In genomic region chr6:2900221-2900807, GRCh38 we compare ENCODE assay signal across 12 cellular contexts. TPM values are rescaled to one million over a fixed set of nuclear protein-coding genes. Genes with fewer than 3 reads are reported as not detected.
DNase-seq lines count a peak whose midpoint lies in the region; ATAC-seq, FAIRE-seq and TF ChIP-seq lines count a peak whose summit lies in the region.
"Had no signal": no experiment of that assay in that cellular context is flagged by ENCODE, and none has a peak within 500 bp of the region (broad histone marks: within the 10 kb centered on the region; RNA-seq: fewer than 3 reads in every experiment).

No MANE protein-coding gene starts in this region.

- no peaks in the 10 kb centered on the region for H3K9me3 ChIP-seq in Peyer's patch
- no peaks in the 10 kb centered on the region for H3K9me3 ChIP-seq in H1 (ENCODE audit: insufficient read depth in 2 of 2, low read depth in 1 of 2, low read length in 1 of 2)
- H3K9me3 ChIP-seq in spleen = no peaks in the 10 kb centered on the region

- 87% methylated on average over 15 of the region's 15 CpGs; no CpG with 5 or more reads in 1 of the 2 experiments for WGBS in H1 (ENCODE audit: extremely low coverage in 1 of 2, insufficient coverage in 1 of 2, insufficient read length in 1 of 2, insufficient replicate concordance in 2 of 2, low coverage in 1 of 2, low lambda C conversion rate in 2 of 2, missing lambda C conversion rate in 1 of 2), 2 experiments
- 71 to 82% (median 74%) methylated on average over 15 of the region's 15 CpGs for WGBS in spleen, 5 donors

- H2BK20ac ChIP-seq in H1 (ENCODE audit: low read length) = no peak overlapping the region

- no peak for DNase-seq in Peyer's patch
- DNase-seq in H1 (ENCODE audit: low read depth in 1 of 2, low spot score in 2 of 2) = no peak
- no peak for DNase-seq in spleen
- DNase-seq in RCC 7860 (ENCODE audit: low spot score) = no peak
- DNase-seq in sciatic nerve (ENCODE audit: low spot score) = no peak
- DNase-seq: DMS 273 treated with DMSO at 0.1 percent for 48 hours, GOT3, NCI-H524 had no signal

- H3K27ac ChIP-seq in Peyer's patch (peak overlapping the region in 1 of 4 donors; percentile 98), H1 (ENCODE audit: low read depth, low read length) (no peak overlapping the region), spleen (peak overlapping the region in 7 of 8 donors; percentile 21 to 98 (median 92))

- no peaks in the 10 kb centered on the region for H4K20me1 ChIP-seq in H1 (replicated peaks in 1 of 2; ENCODE audit: control insufficient read depth in 1 of 2, insufficient read depth in 2 of 2, low read length in 2 of 2)

- H3K27me3 ChIP-seq in Peyer's patch = no peaks in the 10 kb centered on the region
- peaks cover 0 to 2% (median 0%) of the 10 kb centered on the region in 4 experiments; a peak in 2 of 7 replicates for H3K27me3 ChIP-seq in H1 (replicated peaks in 1 of 4; ENCODE audit: control insufficient read depth in 3 of 4, extremely low read depth in 1 of 4, insufficient read depth in 3 of 4, low read length in 3 of 4)
- H3K27me3 ChIP-seq in spleen (replicated peaks in 1 of 7) = no peaks in the 10 kb centered on the region

- H2AK5ac ChIP-seq in H1 (ENCODE audit: low read depth, low read length) = no peak overlapping the region

- H3K4me3 ChIP-seq in Peyer's patch (peak overlapping the region in 3 of 4 donors; percentile 25 to 89 (median 67)), H1 (ENCODE audit: extremely low read depth in 1 of 4, insufficient read depth in 2 of 4, low read depth in 3 of 4, low read length in 4 of 4) (peak overlapping the region in 2 of 4 experiments; percentile 72 to 80; a peak in 2 of 8 replicates), spleen (peak overlapping the region in 6 of 8 donors; percentile 2 to 94 (median 66))

- FAIRE-seq in H1 (lab: Jason Lieb, UNC) = no peak
- FAIRE-seq in RCC 7860 (lab: Jason Lieb, UNC) = no peak

- no peak for TF ChIP-seq RAD21 in H1 (IDR thresholded peaks at IDR 0.05 in 1 of 2, conservative IDR thresholded peaks at IDR 0.05 in 1 of 2; ENCODE audit: low read depth in 2 of 2, low read length in 2 of 2)

- H2BK5ac ChIP-seq in H1 (ENCODE audit: low read depth, low read length) = no peak overlapping the region

- H4K91ac ChIP-seq in H1 (replicated peaks; ENCODE audit: insufficient read length, low read length) = no peak overlapping the region

- H3K79me2 ChIP-seq in H1 (ENCODE audit: control insufficient read depth in 1 of 2, insufficient read depth in 2 of 2, low read length in 2 of 2) = peaks cover 0 to 28% of the 10 kb centered on the region in 2 experiments; a peak in 2 of 4 replicates

- H2BK120ac ChIP-seq in H1 (replicated peaks; ENCODE audit: low read depth, low read length) = no peak overlapping the region

- no peak overlapping the region for H3K23ac ChIP-seq in H1 (ENCODE audit: insufficient read length)

- no peak overlapping the region; a peak in 1 of 7 replicates for H3K9ac ChIP-seq in H1 (replicated peaks in 1 of 4; ENCODE audit: extremely low read depth in 1 of 4, low read depth in 3 of 4, low read length in 3 of 4)

- H3K36me3 ChIP-seq in Peyer's patch = peaks cover 0 to 17% (median 0%) of the 10 kb centered on the region in 3 donors
- peaks cover 8 to 61% (median 19%) of the 10 kb centered on the region in 4 experiments; a peak in 7 of 8 replicates for H3K36me3 ChIP-seq in H1 (ENCODE audit: control insufficient read depth in 2 of 4, insufficient read depth in 4 of 4, low read length in 3 of 4)
- peaks cover 0 to 55% (median 34%) of the 10 kb centered on the region in 6 donors for H3K36me3 ChIP-seq in spleen

- no peak overlapping the region for H4K5ac ChIP-seq in H1 (ENCODE audit: insufficient read length, low read depth, low read length)

- H2BK15ac ChIP-seq in H1 (ENCODE audit: low read length) = no peak overlapping the region

- H3K18ac ChIP-seq in H1 (ENCODE audit: extremely low read depth, low read length) = no peak overlapping the region

- no peak for TF ChIP-seq CTCF in Peyer's patch (IDR thresholded peaks at IDR 0.05)
- TF ChIP-seq CTCF in H1 (IDR thresholded peaks at IDR 0.05; ENCODE audit: control extremely low read depth in 1 of 3, insufficient read depth in 1 of 3, low read depth in 1 of 3, low read length in 3 of 3) = no peak
- TF ChIP-seq CTCF in spleen (IDR thresholded peaks at IDR 0.05 in 8 of 11, conservative IDR thresholded peaks at IDR 0.05 in 3 of 11) = no peak

- H3K4me2 ChIP-seq in H1 (ENCODE audit: insufficient read depth in 1 of 2, low read depth in 2 of 2, low read length in 2 of 2) = peak overlapping the region; percentile 3 to 92; a peak in 2 of 4 replicates

- H3K56ac ChIP-seq in H1 (replicated peaks; ENCODE audit: insufficient read length, low read depth, low read length) = no peak overlapping the region

- no peak for ATAC-seq in HG02938 (IDR thresholded peaks at IDR 0.05; ENCODE audit: unreplicated experiment)
- no peak for ATAC-seq in GM21786 (IDR thresholded peaks at IDR 0.05; ENCODE audit: unreplicated experiment)
- no peak for ATAC-seq in sciatic nerve

- H2AFZ ChIP-seq in H1 (ENCODE audit: low read length) = no peak overlapping the region

- no peak overlapping the region for H3K4ac ChIP-seq in H1 (replicated peaks; ENCODE audit: insufficient read length, low read depth, low read length)

- peaks cover 8% of the 10 kb centered on the region; the same call in 1 of the 2 replicates for H3K23me2 ChIP-seq in H1 (ENCODE audit: low read depth, low read length)

- no peak overlapping the region for H2BK12ac ChIP-seq in H1 (ENCODE audit: low read depth, low read length)

- POLR2A ChIA-PET in H1 (lab: Charles Lee; ENCODE audit: partially characterized antibody) = interaction anchor here (0.9 to 1.9 kb wide), 4 partner anchors 9 to 59 kb away, joined by 3 to 6 read pairs (median 4); no protein-coding TSS in a partner anchor

- peaks cover 5% of the 10 kb centered on the region; the same call in 1 of the 2 replicates for H3K79me1 ChIP-seq in H1 (ENCODE audit: low read depth, low read length)

- CTCF ChIA-PET in H1 (lab: Charles Lee; ENCODE audit: partially characterized antibody) = interaction anchor here (0.8 to 4.6 kb wide), 14 partner anchors 11 to 162 kb away, joined by 3 to 32 read pairs (median 4); no protein-coding TSS in a partner anchor

- H3K4me1 ChIP-seq in Peyer's patch = peaks cover 0 to 8% (median 6%) of the 10 kb centered on the region in 4 donors
- H3K4me1 ChIP-seq in H1 (replicated peaks in 1 of 4; ENCODE audit: control insufficient read depth in 3 of 4, insufficient read depth in 4 of 4, low read length in 3 of 4) = peaks cover 0 to 23% (median 4%) of the 10 kb centered on the region in 4 experiments; a peak in 5 of 7 replicates
- peaks cover 29 to 89% (median 54%) of the 10 kb centered on the region in 6 donors for H3K4me1 ChIP-seq in spleen

- TF ChIP-seq POLR2A in GM15510 (IDR thresholded peaks at IDR 0.05; ENCODE audit: borderline replicate concordance, extremely low read depth, insufficient read length) (peak; percentile 12), Peyer's patch (IDR thresholded peaks at IDR 0.05) (no peak), H1 (IDR thresholded peaks at IDR 0.05; ENCODE audit: control extremely low read depth in 1 of 2, low read depth in 2 of 2, low read length in 2 of 2) (no peak), spleen (IDR thresholded peaks at IDR 0.05) (no peak)

- no peak overlapping the region for H3K14ac ChIP-seq in H1 (ENCODE audit: insufficient read length)

- intact Hi-C loops in spleen (cut with DNase I; ENCODE audit: low total_unique reads) = no loop called here
- intact Hi-C loops in sciatic nerve (cut with DNase I) = no loop called here

- H4K8ac ChIP-seq in H1 (ENCODE audit: extremely low read depth, insufficient read depth, low read length) = no peak overlapping the region

- TF ChIP-seq EP300 in H1 (IDR thresholded peaks at IDR 0.05; ENCODE audit: borderline replicate concordance in 1 of 2, low read depth in 2 of 2, low read length in 2 of 2) = no peak

TF ChIP-seq in H1, 55 proteins besides CTCF, POLR2A, EP300 and RAD21 (continues in another document):
- TF ChIP-seq HDAC6 (IDR thresholded peaks at IDR 0.05; ENCODE audit: low read depth, low read length) (no peak), TEAD4 (IDR thresholded peaks at IDR 0.05; ENCODE audit: low read depth, low read length) (no peak), TCF12 (IDR thresholded peaks at IDR 0.05; ENCODE audit: low read depth, low read length) (no peak), SP4 (IDR thresholded peaks at IDR 0.05; ENCODE audit: low read length) (no peak), CEBPB (IDR thresholded peaks at IDR 0.05; ENCODE audit: low read depth, low read length) (no peak), YY1 (IDR thresholded peaks at IDR 0.05; ENCODE audit: low read depth, low read length) (no peak), SIRT6 (IDR thresholded peaks at IDR 0.05; ENCODE audit: low read length) (no peak), CTBP2 (IDR thresholded peaks at IDR 0.05; ENCODE audit: borderline replicate concordance, insufficient read depth, insufficient read length, low read length) (no peak)

RNA-seq across cellular contexts. Expression of gene SERPINB9, which starts 2.8 kb away (rescaled TPM):
- total RNA-seq in Peyer's patch = 10 to 100 TPM in 1 of 4 donors, 1 to 10 TPM in 3; 2.9 to 13.2 (median 4.0) TPM
- total RNA-seq in H1 (2021; fragmentation: NEBNext Ultra II Directional; extraction: Animal tissue kit (Norgen Biotek cat#: 25700)) = 63.5 and 66.8 TPM in 2 replicates
- polyA plus RNA-seq in H1 (2011; rRNA removed) = 53.5 and 93.8 TPM in 2 replicates
- 58.9 TPM for polyA plus RNA-seq in H1 (2011; cell fraction: cytosol; rRNA removed)
- 23.5 TPM for polyA plus RNA-seq in H1 (2011; cell fraction: nucleus; rRNA removed)
- polyA plus RNA-seq in H1 (2012, experiment 1 of 2) = 56.9 to 68.1 TPM (median 58.4 TPM) in 4 replicates
- 26.8 TPM for polyA plus RNA-seq in H1 (2012, experiment 2 of 2)
- polyA plus RNA-seq in H1 (2013, experiment 1 of 2) = 31.2 TPM
- 29.8 TPM for polyA plus RNA-seq in H1 (2013, experiment 2 of 2)
- polyA minus RNA-seq in H1 (2011; rRNA and poly(A)+ RNA removed) = 100 and 149 TPM in 2 replicates
- 53.1 TPM for polyA minus RNA-seq in H1 (2011; cell fraction: cytosol; rRNA and poly(A)+ RNA removed)
- 25.0 TPM for polyA minus RNA-seq in H1 (2011; cell fraction: nucleus; rRNA and poly(A)+ RNA removed)
- 10 to 100 TPM; 43.0 to 75.7 (median 55.4) TPM for total RNA-seq in spleen
- 10 to 100 TPM; 16.2 to 22.4 (median 17.0) TPM for polyA plus RNA-seq in spleen
- total RNA-seq in sciatic nerve = 34.1 TPM
- total RNA-seq: SK-MEL-5 had no signal

RNA-seq across cellular contexts. Expression of gene SERPINB1, which starts 58.7 kb away (rescaled TPM):
- total RNA-seq in Peyer's patch (100 to 1,000 TPM in 1 of 4 donors, 10 to 100 TPM in 3; 58.6 to 122 (median 86.4) TPM), spleen (100 to 1,000 TPM in 5 of 7 donors, 10 to 100 TPM in 2; 71.2 to 194 (median 106) TPM), sciatic nerve (46.1 TPM)
- 17.3 and 20.0 TPM in 2 replicates for total RNA-seq in H1 (2021; fragmentation: NEBNext Ultra II Directional; extraction: Animal tissue kit (Norgen Biotek cat#: 25700))
- polyA plus RNA-seq in H1 (2011; rRNA removed) (6.1 and 8.1 TPM in 2 replicates), spleen (10 to 100 TPM; 54.9 to 64.6 (median 55.0) TPM)
- polyA plus RNA-seq in H1 (2011; cell fraction: cytosol; rRNA removed) = 10.5 TPM
- polyA plus RNA-seq in H1 (2011; cell fraction: nucleus; rRNA removed) = 6.2 TPM
- 10.7 to 16.0 TPM (median 12.9 TPM) in 4 replicates for polyA plus RNA-seq in H1 (2012, experiment 1 of 2)
- 4.4 TPM for polyA plus RNA-seq in H1 (2012, experiment 2 of 2)
- polyA plus RNA-seq in H1 (2013, experiment 1 of 2) = 11.4 TPM
- 11.6 TPM for polyA plus RNA-seq in H1 (2013, experiment 2 of 2)
- 6.2 and 8.8 TPM in 2 replicates for polyA minus RNA-seq in H1 (2011; rRNA and poly(A)+ RNA removed)
- polyA minus RNA-seq in H1 (2011; cell fraction: cytosol; rRNA and poly(A)+ RNA removed) = 8.2 TPM
- polyA minus RNA-seq in H1 (2011; cell fraction: nucleus; rRNA and poly(A)+ RNA removed) = 8.8 TPM
